Comparison of ENCODE assay signal across 8 cellular contexts in genomic region chr3:50652709-50653108, GRCh38. TPM values are rescaled to one million over a fixed set of nuclear protein-coding genes. Genes with fewer than 3 reads are reported as not detected.
A peak's percentile ranks its signal among the peaks of the same experiment; 100 is the strongest.
DNase-seq lines count a peak whose midpoint lies in the region; ATAC-seq and TF ChIP-seq lines count a peak whose summit lies in the region.

No MANE protein-coding gene starts in this region.

- H3K27ac Mint-ChIP-seq in CD8-positive, alpha-beta T cell, result peak overlapping the region; percentile 52
- H3K27ac Mint-ChIP-seq in endodermal cell, result no peak overlapping the region

- no peak overlapping the region for H3K56ac ChIP-seq in IMR-90 (ENCODE audit: extremely low read depth, insufficient read depth, low read length)

- POLR2A ChIA-PET in CD8-positive, alpha-beta T cell (lab: Charles Lee), result interaction anchor here (2.0 to 3.3 kb wide), 2 partner anchors 36 to 80 kb away, joined by 4 to 20 read pairs; partner anchors contain the start of gene MAPKAPK3
- POLR2A ChIA-PET in IMR-90 (lab: Charles Lee; ENCODE audit: unreplicated experiment), result no interaction called here

- no peaks in the 10 kb centered on the region for H3K79me1 ChIP-seq in IMR-90 (ENCODE audit: low read depth in 1 of 2, low read length in 2 of 2)

- no peak overlapping the region for H3K18ac ChIP-seq in IMR-90 (ENCODE audit: low read depth, low read length)

- CTCF ChIA-PET in CD8-positive, alpha-beta T cell (lab: Charles Lee), result interaction anchor here (0.7 to 10.8 kb wide), 33 partner anchors 8 to 331 kb away, joined by 3 to 244 read pairs (median 4); partner anchors contain the start of genes C3orf18, CISH, DOCK3 and HEMK1
- CTCF ChIA-PET in IMR-90 (lab: Yijun Ruan, JAX), result interaction anchor here (2.6 kb wide), 1 partner anchor 36 kb away, joined by 12 read pairs; the partner anchor contains the start of gene MAPKAPK3

- no peak overlapping the region for H2BK120ac ChIP-seq in IMR-90 (ENCODE audit: low read depth, low read length)

- H4K20me1 ChIP-seq in IMR-90 (ENCODE audit: insufficient read depth, low read length), result no peaks in the 10 kb centered on the region; the same call in 1 of the 2 replicates

- H2AFZ ChIP-seq in IMR-90 (replicated peaks; ENCODE audit: low read length, poor library complexity), result no peak overlapping the region

- peak; percentile 61 for ATAC-seq in CD8-positive, alpha-beta T cell
- peak; percentile 27 for ATAC-seq in IMR-90 (ENCODE audit: low read depth)

- no peak overlapping the region for H2BK5ac ChIP-seq in IMR-90 (ENCODE audit: low read depth, low read length, poor library complexity, severe bottlenecking)

- H3K36me3 ChIP-seq in CD8-positive, alpha-beta T cell (ENCODE audit: insufficient read depth, low read length), result peaks cover 2% of the 10 kb centered on the region
- no peaks in the 10 kb centered on the region for H3K36me3 ChIP-seq in IMR-90 (ENCODE audit: control insufficient read depth, insufficient read depth, low read length)
- no peaks in the 10 kb centered on the region for H3K36me3 ChIP-seq in endodermal cell (ENCODE audit: control insufficient read depth, insufficient read depth, low read length)
- H3K36me3 ChIP-seq in prostate gland, result peaks cover 0 to 2% of the 10 kb centered on the region in 2 donors

- H3K9ac ChIP-seq in IMR-90 (ENCODE audit: low read depth, low read length), result no peak overlapping the region
- no peak overlapping the region for H3K9ac ChIP-seq in endodermal cell (ENCODE audit: extremely low read depth, low read length, poor library complexity, severe bottlenecking)

- peaks cover 10% of the 10 kb centered on the region for H3K36me3 Mint-ChIP-seq in CD8-positive, alpha-beta T cell
- no peaks in the 10 kb centered on the region for H3K36me3 Mint-ChIP-seq in endodermal cell (ENCODE audit: low read depth)

- in situ Hi-C loops in IMR-90 (cut with MboI; ENCODE audit: low sequenced_read_pairs), result no loop called here

- no peak overlapping the region for H3K27ac ChIP-seq in CD8-positive, alpha-beta T cell (ENCODE audit: low read depth, low read length)
- H3K27ac ChIP-seq in IMR-90 (ENCODE audit: insufficient read depth, low read length), result no peak overlapping the region
- H3K27ac ChIP-seq in endodermal cell (ENCODE audit: low read depth, low read length), result peak overlapping the region; percentile 70
- no peak overlapping the region for H3K27ac ChIP-seq in prostate gland

- no peak overlapping the region for H4K8ac ChIP-seq in IMR-90 (ENCODE audit: low read depth in 2 of 2, low read length in 2 of 2)

- peak; percentile 52; the same call in 1 of the 2 replicates for TF ChIP-seq RAD21 in IMR-90 (IDR thresholded peaks at IDR 0.05; ENCODE audit: low read length)

- no peak overlapping the region for H3K4ac ChIP-seq in IMR-90 (ENCODE audit: low read depth, low read length)

- H2AK9ac ChIP-seq in IMR-90 (replicated peaks; ENCODE audit: low read depth, low read length, poor library complexity), result no peak overlapping the region

- no peak overlapping the region for H3K23ac ChIP-seq in IMR-90 (ENCODE audit: low read depth, low read length)

- H4K5ac ChIP-seq in IMR-90 (ENCODE audit: low read depth, low read length), result no peak overlapping the region

- H2BK20ac ChIP-seq in IMR-90 (ENCODE audit: low read depth, low read length), result no peak overlapping the region

- no peak overlapping the region for H2BK15ac ChIP-seq in IMR-90 (ENCODE audit: low read depth, low read length)

- H2AK5ac ChIP-seq in IMR-90 (ENCODE audit: low read depth, low read length), result no peak overlapping the region

- H3K4me3 Mint-ChIP-seq in CD8-positive, alpha-beta T cell, result no peak overlapping the region
- H3K4me3 Mint-ChIP-seq in endodermal cell, result no peak overlapping the region

- H3K4me3 ChIP-seq in CD8-positive, alpha-beta T cell (ENCODE audit: low read depth, low read length), result no peak overlapping the region
- no peak overlapping the region for H3K4me3 ChIP-seq in IMR-90 (ENCODE audit: insufficient read depth, low read depth, low read length)
- H3K4me3 ChIP-seq in endodermal cell (ENCODE audit: low read length), result no peak overlapping the region
- no peak overlapping the region for H3K4me3 ChIP-seq in prostate gland

- no peaks in the 10 kb centered on the region for H3K9me3 ChIP-seq in CD8-positive, alpha-beta T cell (ENCODE audit: low read length)
- H3K9me3 ChIP-seq in IMR-90 (ENCODE audit: control insufficient read depth, insufficient read depth, low read length), result no peaks in the 10 kb centered on the region
- no peaks in the 10 kb centered on the region for H3K9me3 ChIP-seq in endodermal cell (ENCODE audit: control insufficient read depth, low read length)
- H3K9me3 ChIP-seq in prostate gland, result no peaks in the 10 kb centered on the region

- H3K9me3 Mint-ChIP-seq in CD8-positive, alpha-beta T cell, result no peaks in the 10 kb centered on the region
- no peaks in the 10 kb centered on the region for H3K9me3 Mint-ChIP-seq in endodermal cell

- no peaks in the 10 kb centered on the region for H3K27me3 Mint-ChIP-seq in CD8-positive, alpha-beta T cell (ENCODE audit: low read depth)
- H3K27me3 Mint-ChIP-seq in endodermal cell (ENCODE audit: insufficient read depth), result peaks cover 7% of the 10 kb centered on the region

- dilution Hi-C loops in IMR-90 (cut with HindIII; ENCODE audit: low sequenced_read_pairs, unreplicated experiment), result no loop called here

- no peaks in the 10 kb centered on the region for H3K27me3 ChIP-seq in CD8-positive, alpha-beta T cell (ENCODE audit: insufficient read depth, low read length)
- H3K27me3 ChIP-seq in IMR-90 (ENCODE audit: control insufficient read depth, insufficient read depth, low read length) (no peaks in the 10 kb centered on the region; the same call in 1 of the 2 replicates), endodermal cell (ENCODE audit: control insufficient read depth, insufficient read depth, low read length, poor library complexity, severe bottlenecking) (no peaks in the 10 kb centered on the region), prostate gland (replicated peaks; ENCODE audit: insufficient read depth) (no peaks in the 10 kb centered on the region)

- H3K4me1 ChIP-seq in CD8-positive, alpha-beta T cell (ENCODE audit: insufficient read depth, low read length), result no peaks in the 10 kb centered on the region
- H3K4me1 ChIP-seq in IMR-90 (ENCODE audit: control insufficient read depth, insufficient read depth, low read length), result no peaks in the 10 kb centered on the region
- H3K4me1 ChIP-seq in endodermal cell (ENCODE audit: control insufficient read depth, insufficient read depth, low read length), result no peaks in the 10 kb centered on the region
- no peaks in the 10 kb centered on the region for H3K4me1 ChIP-seq in prostate gland (replicated peaks)

- no peak overlapping the region for H3K4me2 ChIP-seq in IMR-90 (ENCODE audit: low read depth, low read length)

- H3K4me1 Mint-ChIP-seq in CD8-positive, alpha-beta T cell (ENCODE audit: low read depth), result peaks cover 1% of the 10 kb centered on the region
- H3K4me1 Mint-ChIP-seq in endodermal cell, result peaks cover 9% of the 10 kb centered on the region

- peak in 6 of 7 experiments; percentile 29 to 72 (median 50) for DNase-seq in CD8-positive, alpha-beta T cell
- DNase-seq in IMR-90 (peak; percentile 8), endodermal cell (peak; percentile 89), prostate gland (ENCODE audit: low spot score) (no peak), NCI-H1048 (lab: John Stamatoyannopoulos, UW) (no peak), H4 (ENCODE audit: low spot score) (no peak), NCI-H2171 (lab: John Stamatoyannopoulos, UW) (no peak)
- peak; percentile 52 to 56 for DNase-seq in activated CD4-positive, alpha-beta T cell treated with anti-CD3 and anti-CD28 coated beads, Interleukin-2, amount 50 U/mL, for 4 hours

- peak; percentile 42 for TF ChIP-seq CTCF in CD8-positive, alpha-beta T cell (IDR thresholded peaks at IDR 0.05)
- TF ChIP-seq CTCF in IMR-90 (conservative IDR thresholded peaks at IDR 0.05; ENCODE audit: low read depth, low read length), result peak; percentile 37; the same call in 1 of the 2 replicates
- TF ChIP-seq CTCF in endodermal cell (conservative IDR thresholded peaks at IDR 0.05), result peak; percentile 79
- peak; percentile 9 to 63 (median 48) for TF ChIP-seq CTCF in prostate gland (IDR thresholded peaks at IDR 0.05)

- intact Hi-C loops in CD8-positive, alpha-beta T cell (cut with DNase I, micrococcal nuclease), result loop anchor here (1.0 to 2.0 kb wide), 4 partner anchors 36 to 216 kb away; no protein-coding TSS in a partner anchor
- intact Hi-C loops in IMR-90 (cut with micrococcal nuclease), result loop anchor here (1.0 kb wide), 1 partner anchor 36 kb away; no protein-coding TSS in a partner anchor
- intact Hi-C loops in prostate gland (cut with DNase I), result no loop called here

- H3K9me1 ChIP-seq in IMR-90 (ENCODE audit: insufficient read depth, low read length), result no peaks in the 10 kb centered on the region

- no peak overlapping the region for H3K14ac ChIP-seq in IMR-90 (replicated peaks; ENCODE audit: low read depth, low read length)

- BruUV-seq in IMR-90 (replicated peaks; lab: Mats Ljungman, UMichigan), result no TSS peak

- WGBS in IMR-90 (ENCODE audit: extremely low coverage in 2 of 2, insufficient read length in 1 of 2), 2 experiments, result 100% methylated on average over 1 of the region's 2 CpGs; no CpG with 5 or more reads in 1 of the 2 experiments
- 69 to 76% methylated on average over 2 of the region's 2 CpGs for WGBS in endodermal cell (ENCODE audit: insufficient coverage in 1 of 2, insufficient read length in 1 of 2), 2 experiments
- WGBS in prostate gland, result 79% methylated on average over 2 of the region's 2 CpGs

- no peak overlapping the region for H4K91ac ChIP-seq in IMR-90 (ENCODE audit: insufficient read depth, low read depth, low read length)

- TF ChIP-seq POLR2A in IMR-90 (IDR thresholded peaks at IDR 0.05; ENCODE audit: low read depth, low read length), result no peak
- no peak for TF ChIP-seq POLR2A in prostate gland (IDR thresholded peaks at IDR 0.05)

RNA-seq across cellular contexts. Expression of gene DOCK3, which starts 22.0 kb away (rescaled TPM):
- total RNA-seq in CD8-positive, alpha-beta T cell, result 1 to 10 TPM; 2.8 to 3.0 TPM
- total RNA-seq in IMR-90 (2012; rRNA removed) (under 0.01 TPM in 2 replicates), endodermal cell (1 to 10 TPM; 7.7 to 8.5 TPM), prostate gland (1 to 10 TPM in 1 of 2 donors, under 1 TPM in 1; 0.36 to 6.3 TPM)
- 0.10 and 0.12 TPM in 2 replicates for polyA plus RNA-seq in IMR-90 (2012; rRNA removed)
- 0.01 and 0.07 TPM in 2 replicates for polyA plus RNA-seq in IMR-90 (2012; cell fraction: cytosol; rRNA removed)
- 0.33 and 0.38 TPM in 2 replicates for polyA plus RNA-seq in IMR-90 (2012; cell fraction: nucleus; rRNA removed; ENCODE audit: low replicate concordance)
- 4.2 TPM for polyA plus RNA-seq in endodermal cell (2013, experiment 1 of 2)
- polyA plus RNA-seq in endodermal cell (2013, experiment 2 of 2), result 3.9 TPM
- total RNA-seq in H4 (2014; rRNA removed; shearing (Covaris generic)), result 0.02 and 0.12 TPM in 2 replicates

RNA-seq across cellular contexts. Expression of gene MAPKAPK3, which starts 35.8 kb away (rescaled TPM):
- 10 to 100 TPM; 18.3 to 18.5 TPM for total RNA-seq in CD8-positive, alpha-beta T cell
- total RNA-seq in IMR-90 (2012; rRNA removed) (48.3 and 57.2 TPM in 2 replicates), endodermal cell (10 to 100 TPM; 37.2 to 39.7 TPM), prostate gland (10 to 100 TPM; 33.2 to 52.3 TPM)
- polyA plus RNA-seq in IMR-90 (2012; rRNA removed), result 38.3 and 43.8 TPM in 2 replicates
- polyA plus RNA-seq in IMR-90 (2012; cell fraction: cytosol; rRNA removed), result 29.7 and 33.1 TPM in 2 replicates
- 23.5 and 28.3 TPM in 2 replicates for polyA plus RNA-seq in IMR-90 (2012; cell fraction: nucleus; rRNA removed; ENCODE audit: low replicate concordance)
- 29.9 TPM for polyA plus RNA-seq in endodermal cell (2013, experiment 1 of 2)
- 26.1 TPM for polyA plus RNA-seq in endodermal cell (2013, experiment 2 of 2)
- 25.5 and 28.6 TPM in 2 replicates for total RNA-seq in H4 (2014; rRNA removed; shearing (Covaris generic))

RNA-seq across cellular contexts. Expression of gene CISH, which starts 41.1 kb away (rescaled TPM):
- total RNA-seq in CD8-positive, alpha-beta T cell, result 1 to 10 TPM; 4.7 to 5.6 TPM
- total RNA-seq in IMR-90 (2012; rRNA removed) (0.83 and 0.90 TPM in 2 replicates), endodermal cell (1 to 10 TPM; 1.2 to 2.0 TPM), prostate gland (1 to 10 TPM; 5.1 to 7.6 TPM)
- 4.0 and 4.6 TPM in 2 replicates for polyA plus RNA-seq in IMR-90 (2012; rRNA removed)
- 2.3 and 5.7 TPM in 2 replicates for polyA plus RNA-seq in IMR-90 (2012; cell fraction: cytosol; rRNA removed)
- 3.0 and 6.5 TPM in 2 replicates for polyA plus RNA-seq in IMR-90 (2012; cell fraction: nucleus; rRNA removed; ENCODE audit: low replicate concordance)
- polyA plus RNA-seq in endodermal cell (2013, experiment 1 of 2), result 3.6 TPM
- 3.7 TPM for polyA plus RNA-seq in endodermal cell (2013, experiment 2 of 2)
- 0.23 and 1.3 TPM in 2 replicates for total RNA-seq in H4 (2014; rRNA removed; shearing (Covaris generic))

Comparison
In these comparisons a context has a peak if more than half of its experiments do, and no peak if none do; other contexts are left out.
1. DNase-seq: peak in CD8-positive, alpha-beta T cell (6 of 7), IMR-90 (single experiment), activated CD4-positive, alpha-beta T cell treated with anti-CD3 and anti-CD28 coated beads, Interleukin-2, amount 50 U/mL, for 4 hours (2 of 2) and endodermal cell (single experiment); none in prostate gland (single experiment), NCI-H1048 (single experiment), H4 (single experiment) and NCI-H2171 (single experiment).
2. Peak in every context shown above with its lines, with median percentiles within 50 percentile points of each other: CTCF ChIP-seq.